Comparison of ENCODE assay signal across 9 cellular contexts in genomic region chr2:8252997-8253694, GRCh38.
DNase-seq lines count a peak whose midpoint lies in the region; ATAC-seq and TF ChIP-seq lines count a peak whose summit lies in the region.
"Had no signal": no experiment of that assay in that cellular context is flagged by ENCODE, and none has a peak within 500 bp of the region (broad histone marks: within the 10 kb centered on the region; RNA-seq: fewer than 3 reads in every experiment).

No MANE protein-coding gene starts in this region.

- H3K79me2 ChIP-seq in DND-41 (ENCODE audit: insufficient read depth, low read length): no peaks in the 10 kb centered on the region

- H3K36me3 ChIP-seq in DND-41 (ENCODE audit: insufficient read depth, low read length) (no peaks in the 10 kb centered on the region), stomach (no peaks in the 10 kb centered on the region)
- H3K36me3 ChIP-seq: neutrophil had no signal

- H4K20me1 ChIP-seq in DND-41 (ENCODE audit: insufficient read depth, low read length): no peaks in the 10 kb centered on the region

- no peak overlapping the region for H3K4me2 ChIP-seq in DND-41 (ENCODE audit: insufficient read depth, low read length)

- TF ChIP-seq POLR2A in stomach (IDR thresholded peaks at IDR 0.05): no peak

- H3K27ac ChIP-seq in DND-41 (ENCODE audit: low read length) (no peak overlapping the region), stomach (no peak overlapping the region)
- H3K27ac ChIP-seq: neutrophil had no signal

- no peak for TF ChIP-seq CTCF in DND-41 (IDR thresholded peaks at IDR 0.05; ENCODE audit: borderline replicate concordance, extremely low read depth, low read length, poor library complexity, severe bottlenecking)
- TF ChIP-seq CTCF in stomach (IDR thresholded peaks at IDR 0.05): no peak

- H3K27me3 ChIP-seq in DND-41 (ENCODE audit: insufficient read depth, low read length, poor library complexity) (no peaks in the 10 kb centered on the region), stomach (no peaks in the 10 kb centered on the region)
- H3K27me3 ChIP-seq: neutrophil had no signal

- TF ChIP-seq EP300 in stomach (IDR thresholded peaks at IDR 0.05): no peak

- H3K4me1 ChIP-seq in DND-41 (ENCODE audit: insufficient read depth, low read length): peaks cover 19% of the 10 kb centered on the region
- peaks cover 0 to 6% (median 0%) of the 10 kb centered on the region in 4 donors for H3K4me1 ChIP-seq in stomach

- no peak overlapping the region for H2AFZ ChIP-seq in DND-41 (ENCODE audit: low read depth, low read length)

- DNase-seq in DND-41 (peak; percentile 38), RPMI7951 (ENCODE audit: low read depth) (peak; percentile 13), NOMO-1 treated with dmso at 0.1 percent for 144 hours (lab: John Stamatoyannopoulos, UW; ENCODE audit: unreplicated experiment) (no peak), 8988T (no peak), stomach (no peak), medulla oblongata (ENCODE audit: extremely low spot score) (no peak)

- 75 to 86% (median 83%) methylated on average over 10 of the region's 10 CpGs for WGBS in stomach, 5 donors

- no peak overlapping the region for H3K4me3 ChIP-seq in DND-41 (ENCODE audit: low read depth in 1 of 2, low read length in 2 of 2)
- no peak overlapping the region for H3K4me3 ChIP-seq in stomach

- no peak overlapping the region for H3K9ac ChIP-seq in DND-41 (ENCODE audit: low read depth, low read length)

- intact Hi-C loops in stomach (cut with DNase I; ENCODE audit: low total_unique reads): no loop called here

- H3K9me3 ChIP-seq in DND-41 (ENCODE audit: insufficient read depth, low read length, severe bottlenecking) (peaks cover 14% of the 10 kb centered on the region), stomach (no peaks in the 10 kb centered on the region)
- H3K9me3 ChIP-seq: neutrophil had no signal

- ATAC-seq in DND-41 (ENCODE audit: insufficient read depth, low read depth) (peak; percentile 69), GM21367 (IDR thresholded peaks at IDR 0.05; ENCODE audit: unreplicated experiment) (peak; percentile 85), HG03442 (IDR thresholded peaks at IDR 0.05; ENCODE audit: unreplicated experiment) (peak; percentile 88)

Comparison
In these comparisons a context has a peak if more than half of its experiments do, and no peak if none do; other contexts are left out.
1. DNase-seq: peak in DND-41 (single experiment) and RPMI7951 (single experiment); none in NOMO-1 treated with dmso at 0.1 percent for 144 hours (single experiment), 8988T (single experiment), stomach (single experiment) and medulla oblongata (single experiment).
2. Peak in every context shown above with its lines, with median percentiles within 50 percentile points of each other: ATAC-seq.